ENCODE assay signal across 14 cellular contexts in the genomic region with DNA sequence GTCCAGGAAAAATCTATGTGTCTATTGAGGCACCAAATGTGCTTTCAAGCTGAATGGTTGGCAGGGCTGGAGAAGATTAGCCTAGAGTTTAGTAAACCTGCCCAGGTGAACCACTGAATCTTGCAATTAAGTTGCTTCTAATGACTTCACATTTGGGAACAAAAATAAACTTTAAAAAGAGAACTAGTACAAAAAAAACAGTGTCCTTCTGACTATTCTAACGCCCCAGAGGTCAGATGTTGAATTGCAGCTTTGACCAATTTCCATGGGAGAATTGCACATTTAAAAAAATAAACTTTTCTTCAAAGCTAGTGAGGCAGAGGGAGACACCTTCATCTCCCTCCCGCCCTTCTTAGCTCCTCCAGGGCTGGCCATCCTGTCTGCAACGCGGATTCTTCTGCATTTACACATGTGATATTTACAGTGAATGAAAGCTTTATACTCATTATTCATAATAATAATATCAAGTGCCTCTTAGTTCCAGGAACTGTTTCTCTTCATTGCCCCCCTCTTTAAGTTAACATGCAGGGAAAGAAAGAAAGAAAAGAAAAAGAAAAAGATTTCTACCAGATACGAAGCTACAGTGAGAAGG.
A peak's percentile ranks its signal among the peaks of the same experiment; 100 is the strongest.
DNase-seq lines count a peak whose midpoint lies in the region; ATAC-seq and TF ChIP-seq lines count a peak whose summit lies in the region.
"Had no signal": no experiment of that assay in that cellular context is flagged by ENCODE, and none has a peak within 500 bp of the region (broad histone marks: within the 10 kb centered on the region; RNA-seq: fewer than 3 reads in every experiment).

No MANE protein-coding gene starts in this region.

- no peaks in the 10 kb centered on the region for H3K9me3 ChIP-seq in heart left ventricle
- no peaks in the 10 kb centered on the region for H3K9me3 ChIP-seq in upper lobe of left lung
- H3K9me3 ChIP-seq: spleen had no signal

- TF ChIP-seq POLR2A in heart left ventricle (IDR thresholded peaks at IDR 0.05) (no peak), upper lobe of left lung (IDR thresholded peaks at IDR 0.05) (no peak)

- H3K27me3 ChIP-seq in heart left ventricle (peaks cover 0 to 16% (median 0%) of the 10 kb centered on the region in 9 donors), upper lobe of left lung (no peaks in the 10 kb centered on the region)

- H3K27ac ChIP-seq in heart left ventricle (no peak overlapping the region), VCaP (no peak overlapping the region), upper lobe of left lung (no peak overlapping the region)
- H3K27ac ChIP-seq: spleen had no signal

- H3K36me3 ChIP-seq in heart left ventricle (no peaks in the 10 kb centered on the region), upper lobe of left lung (no peaks in the 10 kb centered on the region)
- H3K36me3 ChIP-seq: spleen had no signal

- no peaks in the 10 kb centered on the region for H3K4me1 Mint-ChIP-seq in stimulated activated effector memory CD8-positive, alpha-beta T cell treated with anti-CD3 and anti-CD28 coated beads, Interleukin-12 subunit alpha, Interleukin-12 subunit beta, amount 100 ng/mL, for 72 hours
- H3K4me1 Mint-ChIP-seq: activated naive CD4-positive, alpha-beta T cell treated with anti-CD3 and anti-CD28 coated beads, Interleukin-2, amount 10 ng/mL, durations not matched to agents 7 days and 5 days; B cell; memory B cell; stimulated activated naive B cell treated with anti-CD40 and anti-IgM and Interleukin-4, amounts not matched to agents 10 μg/mL and 1 μg/mL and 100 μg/mL, for 72 hours had no signal

- TF ChIP-seq CTCF in heart left ventricle (IDR thresholded peaks at IDR 0.05) (peak in 10 of 12 donors; percentile 17 to 64 (median 44)), VCaP (conservative IDR thresholded peaks at IDR 0.05) (peak; percentile 67), upper lobe of left lung (IDR thresholded peaks at IDR 0.05) (peak in 4 of 6 experiments; percentile 29 to 40 (median 34))

- H3K4me3 ChIP-seq in heart left ventricle (no peak overlapping the region), upper lobe of left lung (no peak overlapping the region)
- H3K4me3 ChIP-seq: spleen had no signal

- no peak overlapping the region for H3K27ac Mint-ChIP-seq in stimulated activated effector memory CD8-positive, alpha-beta T cell treated with anti-CD3 and anti-CD28 coated beads, Interleukin-12 subunit alpha, Interleukin-12 subunit beta, amount 100 ng/mL, for 72 hours
- H3K27ac Mint-ChIP-seq: activated naive CD4-positive, alpha-beta T cell treated with anti-CD3 and anti-CD28 coated beads, Interleukin-2, amount 10 ng/mL, durations not matched to agents 7 days and 5 days; B cell; memory B cell; stimulated activated naive B cell treated with anti-CD40 and anti-IgM and Interleukin-4, amounts not matched to agents 10 μg/mL and 1 μg/mL and 100 μg/mL, for 72 hours had no signal

- no peaks in the 10 kb centered on the region for H3K9me3 Mint-ChIP-seq in stimulated activated effector memory CD8-positive, alpha-beta T cell treated with anti-CD3 and anti-CD28 coated beads, Interleukin-12 subunit alpha, Interleukin-12 subunit beta, amount 100 ng/mL, for 72 hours
- H3K9me3 Mint-ChIP-seq: activated naive CD4-positive, alpha-beta T cell treated with anti-CD3 and anti-CD28 coated beads, Interleukin-2, amount 10 ng/mL, durations not matched to agents 7 days and 5 days; memory B cell; stimulated activated naive B cell treated with anti-CD40 and anti-IgM and Interleukin-4, amounts not matched to agents 10 μg/mL and 1 μg/mL and 100 μg/mL, for 72 hours had no signal

- no peaks in the 10 kb centered on the region for H3K36me3 Mint-ChIP-seq in stimulated activated effector memory CD8-positive, alpha-beta T cell treated with anti-CD3 and anti-CD28 coated beads, Interleukin-12 subunit alpha, Interleukin-12 subunit beta, amount 100 ng/mL, for 72 hours
- H3K36me3 Mint-ChIP-seq: activated naive CD4-positive, alpha-beta T cell treated with anti-CD3 and anti-CD28 coated beads, Interleukin-2, amount 10 ng/mL, durations not matched to agents 7 days and 5 days; memory B cell; stimulated activated naive B cell treated with anti-CD40 and anti-IgM and Interleukin-4, amounts not matched to agents 10 μg/mL and 1 μg/mL and 100 μg/mL, for 72 hours had no signal

- WGBS in heart left ventricle, 4 donors, result 51 to 58% (median 55%) methylated on average over 5 of the region's 5 CpGs
- 34 to 36% methylated on average over 5 of the region's 5 CpGs for WGBS in upper lobe of left lung, 2 donors

- no peak overlapping the region for H3K4me3 Mint-ChIP-seq in stimulated activated effector memory CD8-positive, alpha-beta T cell treated with anti-CD3 and anti-CD28 coated beads, Interleukin-12 subunit alpha, Interleukin-12 subunit beta, amount 100 ng/mL, for 72 hours
- H3K4me3 Mint-ChIP-seq: activated naive CD4-positive, alpha-beta T cell treated with anti-CD3 and anti-CD28 coated beads, Interleukin-2, amount 10 ng/mL, durations not matched to agents 7 days and 5 days; B cell; memory B cell; stimulated activated naive B cell treated with anti-CD40 and anti-IgM and Interleukin-4, amounts not matched to agents 10 μg/mL and 1 μg/mL and 100 μg/mL, for 72 hours had no signal

- no peak for TF ChIP-seq EP300 in upper lobe of left lung (IDR thresholded peaks at IDR 0.05)

- H3K4me1 ChIP-seq in heart left ventricle, result no peaks in the 10 kb centered on the region
- no peaks in the 10 kb centered on the region for H3K4me1 ChIP-seq in upper lobe of left lung
- H3K4me1 ChIP-seq: spleen had no signal

- intact Hi-C loops in heart left ventricle (cut with DNase I) (no loop called here), left ventricle myocardium superior (cut with micrococcal nuclease) (no loop called here)

- ATAC-seq in heart left ventricle (no peak), left ventricle myocardium superior (no peak), upper lobe of left lung (ENCODE audit: low FRiP score in 2 of 2) (no peak), HG03139 (IDR thresholded peaks at IDR 0.05; ENCODE audit: unreplicated experiment) (no peak)
- ATAC-seq in stimulated activated effector memory CD8-positive, alpha-beta T cell treated with anti-CD3 and anti-CD28 coated beads, Interleukin-12 subunit alpha, Interleukin-12 subunit beta, amount 100 ng/mL, for 72 hours, result no peak
- ATAC-seq: stimulated activated naive B cell treated with anti-CD40 and anti-IgM and Interleukin-4, amounts not matched to agents 10 μg/mL and 1 μg/mL and 100 μg/mL, for 72 hours had no signal

- no peak for DNase-seq in heart left ventricle
- no peak for DNase-seq in left ventricle myocardium superior
- peak; percentile 27 for DNase-seq in iPS-NIHi11 (ENCODE audit: low spot score)
- DNase-seq in upper lobe of left lung, result no peak
- no peak for DNase-seq in inferior parietal cortex (ENCODE audit: extremely low spot score)
- no peak for DNase-seq in stimulated activated effector memory CD8-positive, alpha-beta T cell treated with anti-CD3 and anti-CD28 coated beads, Interleukin-12 subunit alpha, Interleukin-12 subunit beta, amount 100 ng/mL, for 72 hours (ENCODE audit: low spot score in 2 of 2)
- DNase-seq: activated naive CD4-positive, alpha-beta T cell treated with anti-CD3 and anti-CD28 coated beads, Interleukin-2, amount 10 ng/mL, durations not matched to agents 7 days and 5 days; MM.1S; spleen; stimulated activated naive B cell treated with anti-CD40 and anti-IgM and Interleukin-4, amounts not matched to agents 10 μg/mL and 1 μg/mL and 100 μg/mL, for 72 hours had no signal
